Comparison of ENCODE assay signal across 1 cellular context in genomic region chr11:69640995-69641581, GRCh38.
TF ChIP-seq lines count a peak whose summit lies in the region.

CCND1 (plus strand) TSS chr11:69641156; CDS start chr11:69641314, 158 bp downstream.

TF ChIP-seq in HepG2, 621 proteins besides CTCF, POLR2A, EP300 and RAD21 (continued from another document and continues in another):
- TF ChIP-seq, protein P1, sequence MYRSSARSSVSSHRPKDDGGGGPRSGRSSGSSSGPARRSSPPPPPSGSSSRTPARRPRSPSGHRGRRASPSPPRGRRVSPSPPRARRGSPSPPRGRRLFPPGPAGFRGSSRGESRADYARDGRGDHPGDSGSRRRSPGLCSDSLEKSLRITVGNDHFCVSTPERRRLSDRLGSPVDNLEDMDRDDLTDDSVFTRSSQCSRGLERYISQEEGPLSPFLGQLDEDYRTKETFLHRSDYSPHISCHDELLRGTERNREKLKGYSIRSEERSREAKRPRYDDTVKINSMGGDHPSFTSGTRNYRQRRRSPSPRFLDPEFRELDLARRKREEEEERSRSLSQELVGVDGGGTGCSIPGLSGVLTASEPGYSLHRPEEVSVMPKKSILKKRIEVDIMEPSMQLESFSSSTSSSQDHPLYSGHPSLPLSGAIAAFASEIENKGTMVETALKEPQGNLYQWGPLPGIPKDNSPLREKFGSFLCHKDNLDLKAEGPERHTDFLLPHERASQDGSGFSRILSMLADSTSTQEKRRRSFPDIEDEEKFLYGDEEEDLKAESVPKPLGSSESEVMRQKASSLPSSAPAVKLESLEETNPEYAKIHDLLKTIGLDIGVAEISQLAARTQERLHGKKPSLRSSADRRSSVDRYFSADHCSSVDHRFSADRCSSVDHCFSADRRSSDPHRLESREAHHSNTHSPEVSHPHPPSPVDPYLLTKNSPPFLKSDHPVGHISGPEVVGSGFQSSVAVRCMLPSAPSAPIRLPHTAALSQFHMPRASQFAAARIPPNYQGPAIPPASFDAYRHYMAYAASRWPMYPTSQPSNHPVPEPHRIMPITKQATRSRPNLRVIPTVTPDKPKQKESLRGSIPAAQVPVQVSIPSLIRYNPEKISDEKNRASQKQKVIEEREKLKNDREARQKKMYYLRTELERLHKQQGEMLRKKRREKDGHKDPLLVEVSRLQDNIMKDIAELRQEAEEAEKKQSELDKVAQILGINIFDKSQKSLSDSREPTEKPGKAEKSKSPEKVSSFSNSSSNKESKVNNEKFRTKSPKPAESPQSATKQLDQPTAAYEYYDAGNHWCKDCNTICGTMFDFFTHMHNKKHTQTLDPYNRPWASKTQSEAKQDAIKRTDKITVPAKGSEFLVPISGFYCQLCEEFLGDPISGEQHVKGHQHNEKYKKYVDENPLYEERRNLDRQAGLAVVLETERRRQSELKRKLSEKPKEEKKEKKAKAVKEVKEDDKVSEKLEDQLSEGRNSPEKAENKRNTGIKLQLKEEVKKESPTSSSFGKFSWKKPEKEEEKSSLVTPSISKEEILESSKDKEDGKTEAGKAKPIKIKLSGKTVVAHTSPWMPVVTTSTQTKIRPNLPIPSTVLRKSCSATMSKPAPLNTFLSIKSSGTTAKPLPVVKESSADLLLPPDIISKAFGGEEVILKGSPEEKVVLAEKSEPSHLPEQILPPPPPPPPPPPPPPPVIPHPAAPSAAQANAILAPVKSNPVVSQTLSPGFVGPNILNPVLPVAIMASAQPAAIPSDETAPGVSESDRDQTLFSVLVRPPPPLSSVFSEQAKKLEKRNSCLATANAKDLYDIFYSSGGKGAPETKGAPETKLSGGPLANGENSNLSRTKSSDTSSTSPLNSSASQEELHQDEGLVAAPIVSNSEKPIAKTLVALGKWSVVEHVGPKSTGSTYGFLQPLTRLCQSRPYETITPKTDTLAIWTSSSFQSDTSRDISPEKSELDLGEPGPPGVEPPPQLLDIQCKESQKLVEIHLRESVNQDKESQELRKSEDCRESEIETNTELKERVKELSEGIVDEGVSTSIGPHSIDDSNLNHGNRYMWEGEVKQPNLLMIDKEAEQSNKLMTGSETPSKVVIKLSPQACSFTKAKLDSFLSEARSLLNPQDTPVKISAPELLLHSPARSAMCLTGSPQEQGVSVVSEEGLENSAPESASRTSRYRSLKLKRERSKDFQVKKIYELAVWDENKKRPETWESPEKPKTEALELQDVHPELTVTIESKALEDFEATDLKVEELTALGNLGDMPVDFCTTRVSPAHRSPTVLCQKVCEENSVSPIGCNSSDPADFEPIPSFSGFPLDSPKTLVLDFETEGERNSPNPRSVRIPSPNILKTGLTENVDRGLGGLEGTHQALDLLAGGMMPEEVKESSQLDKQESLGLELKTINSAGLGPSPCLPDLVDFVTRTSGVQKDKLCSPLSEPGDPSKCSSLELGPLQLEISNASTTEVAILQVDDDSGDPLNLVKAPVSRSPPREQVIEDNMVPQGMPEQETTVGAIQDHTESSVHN (CRISPR knock-in tag; IDR thresholded peaks at IDR 0.05) = no peak
- TF ChIP-seq ZNF782 (CRISPR knock-in tag; IDR thresholded peaks at IDR 0.05; ENCODE audit: borderline replicate concordance) (no peak), EZH2 (conservative IDR thresholded peaks at IDR 0.05; ENCODE audit: low read depth, low read length) (no peak), CBX5 (CRISPR knock-in tag; IDR thresholded peaks at IDR 0.05; ENCODE audit: borderline replicate concordance) (0 out of 2 replicates have a peak, but pooled peaks have one; percentile 24), STAG1 (CRISPR knock-in tag; IDR thresholded peaks at IDR 0.05) (peak; percentile 56), HNRNPUL1 (IDR thresholded peaks at IDR 0.05; ENCODE audit: low read depth, low read length) (no peak), MED8 (CRISPR knock-in tag; IDR thresholded peaks at IDR 0.05; ENCODE audit: insufficient replicate concordance) (no peak), ZBTB10 (CRISPR knock-in tag; IDR thresholded peaks at IDR 0.05; ENCODE audit: borderline replicate concordance) (no peak), SP2 (CRISPR knock-in tag; IDR thresholded peaks at IDR 0.05) (no peak), CCAR2 (optimal IDR thresholded peaks at IDR 0.05; ENCODE audit: low read depth, low read length) (no peak), SOX5 (CRISPR knock-in tag; IDR thresholded peaks at IDR 0.05; ENCODE audit: borderline replicate concordance) (peak; percentile 70; the same call in 1 of the 2 replicates), ZNF850 (CRISPR knock-in tag; conservative IDR thresholded peaks at IDR 0.05) (no peak), IKZF1 (IDR thresholded peaks at IDR 0.05) (no peak), RORA (CRISPR knock-in tag; IDR thresholded peaks at IDR 0.05) (no peak), GLI4 (CRISPR knock-in tag; IDR thresholded peaks at IDR 0.05; ENCODE audit: borderline replicate concordance) (no peak), SMARCE1 (IDR thresholded peaks at IDR 0.05; ENCODE audit: borderline replicate concordance) (no peak), RAD51 (IDR thresholded peaks at IDR 0.05; ENCODE audit: borderline replicate concordance) (no peak), HDAC1 (CRISPR knock-in tag; IDR thresholded peaks at IDR 0.05) (peak; percentile 67), CEBPG (CRISPR knock-in tag; IDR thresholded peaks at IDR 0.05) (peak; percentile 53), HNRNPH1 (optimal IDR thresholded peaks at IDR 0.05; ENCODE audit: low read depth, low read length) (no peak), TBL1XR1 (IDR thresholded peaks at IDR 0.05; ENCODE audit: borderline replicate concordance, low read length, partially characterized antibody) (no peak), ZZZ3 (CRISPR knock-in tag; IDR thresholded peaks at IDR 0.05; ENCODE audit: borderline replicate concordance) (no peak), TAF1 (CRISPR knock-in tag; IDR thresholded peaks at IDR 0.05) (peak; percentile 97), KAT8 (CRISPR knock-in tag; IDR thresholded peaks at IDR 0.05) (peak; percentile 56; the same call in 1 of the 2 replicates), ZNF460 (CRISPR knock-in tag; IDR thresholded peaks at IDR 0.05; ENCODE audit: borderline replicate concordance) (no peak), ZNF556 (CRISPR knock-in tag; IDR thresholded peaks at IDR 0.05; ENCODE audit: borderline replicate concordance) (no peak), ATF2 (CRISPR knock-in tag; IDR thresholded peaks at IDR 0.05) (peak; percentile 72; the same call in 1 of the 2 replicates), ARNTL (CRISPR knock-in tag; IDR thresholded peaks at IDR 0.05) (no peak), ZNF580 (CRISPR knock-in tag; IDR thresholded peaks at IDR 0.05; ENCODE audit: borderline replicate concordance, low read depth) (no peak), SMAD3 (CRISPR knock-in tag; IDR thresholded peaks at IDR 0.05) (0 out of 2 replicates have a peak, but pooled peaks have one; percentile 65), ZMYM2 (CRISPR knock-in tag; IDR thresholded peaks at IDR 0.05) (no peak), NR2F2 (IDR thresholded peaks at IDR 0.05; ENCODE audit: borderline replicate concordance, low read depth) (peak; percentile 49; the same call in 1 of the 2 replicates), SIN3B (IDR thresholded peaks at IDR 0.05; ENCODE audit: low read length) (0 out of 2 replicates have a peak, but pooled peaks have one; percentile 42), ZNF354B (CRISPR knock-in tag; IDR thresholded peaks at IDR 0.05) (no peak), ZNF333 (CRISPR knock-in tag; IDR thresholded peaks at IDR 0.05; ENCODE audit: borderline replicate concordance) (no peak), SSRP1 (CRISPR knock-in tag; IDR thresholded peaks at IDR 0.05) (no peak), FOXO1 (CRISPR knock-in tag; IDR thresholded peaks at IDR 0.05) (peak; percentile 56; the same call in 1 of the 2 replicates), HOXD1 (CRISPR knock-in tag; IDR thresholded peaks at IDR 0.05) (peak; percentile 39; the same call in 1 of the 2 replicates), SETDB1 (CRISPR knock-in tag; IDR thresholded peaks at IDR 0.05; ENCODE audit: borderline replicate concordance) (no peak), ZNF317 (CRISPR knock-in tag; IDR thresholded peaks at IDR 0.05) (peak; percentile 23; the same call in 1 of the 2 replicates), TAF15 (IDR thresholded peaks at IDR 0.05; ENCODE audit: low read depth, low read length, poor library complexity, severe bottlenecking) (no peak), ZNF615 (CRISPR knock-in tag; IDR thresholded peaks at IDR 0.05; ENCODE audit: borderline replicate concordance) (no peak), PAF1 (CRISPR knock-in tag; IDR thresholded peaks at IDR 0.05) (no peak), FOXK1 (CRISPR knock-in tag; IDR thresholded peaks at IDR 0.05; ENCODE audit: borderline replicate concordance, low read depth) (peak; percentile 50; the same call in 1 of the 2 replicates), HMG20B (CRISPR knock-in tag; conservative IDR thresholded peaks at IDR 0.05) (no peak), HOXA5 (CRISPR knock-in tag; IDR thresholded peaks at IDR 0.05) (peak; percentile 90), ZNF703 (CRISPR knock-in tag; IDR thresholded peaks at IDR 0.05; ENCODE audit: borderline replicate concordance) (no peak), ZNF713 (CRISPR knock-in tag; IDR thresholded peaks at IDR 0.05) (0 out of 2 replicates have a peak, but pooled peaks have one; percentile 38), ZNF441 (CRISPR knock-in tag; IDR thresholded peaks at IDR 0.05; ENCODE audit: borderline replicate concordance) (no peak; the same call in 1 of the 2 replicates), ZNF264 (CRISPR knock-in tag; IDR thresholded peaks at IDR 0.05) (0 out of 2 replicates have a peak, but pooled peaks have one; percentile 47), KLF12 (CRISPR knock-in tag; IDR thresholded peaks at IDR 0.05; ENCODE audit: borderline replicate concordance) (no peak), BORCS8-MEF2B (CRISPR knock-in tag; IDR thresholded peaks at IDR 0.05) (0 out of 2 replicates have a peak, but pooled peaks have one; percentile 31), ZNF800 (CRISPR knock-in tag; IDR thresholded peaks at IDR 0.05) (peak; percentile 94), PLRG1 (conservative IDR thresholded peaks at IDR 0.05) (no peak), SRSF4 (IDR thresholded peaks at IDR 0.05; ENCODE audit: low read depth, low read length, poor library complexity, severe bottlenecking) (no peak)
- TF ChIP-seq, protein P2, sequence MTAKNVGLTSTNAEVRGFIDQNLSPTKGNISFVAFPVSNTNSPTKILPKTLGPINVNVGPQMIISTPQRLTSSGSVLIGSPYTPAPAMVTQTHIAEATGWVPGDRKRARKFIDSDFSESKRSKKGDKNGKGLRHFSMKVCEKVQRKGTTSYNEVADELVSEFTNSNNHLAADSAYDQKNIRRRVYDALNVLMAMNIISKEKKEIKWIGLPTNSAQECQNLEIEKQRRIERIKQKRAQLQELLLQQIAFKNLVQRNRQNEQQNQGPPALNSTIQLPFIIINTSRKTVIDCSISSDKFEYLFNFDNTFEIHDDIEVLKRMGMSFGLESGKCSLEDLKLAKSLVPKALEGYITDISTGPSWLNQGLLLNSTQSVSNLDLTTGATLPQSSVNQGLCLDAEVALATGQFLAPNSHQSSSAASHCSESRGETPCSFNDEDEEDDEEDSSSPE (CRISPR knock-in tag; IDR thresholded peaks at IDR 0.05) = peak; percentile 51; the same call in 1 of the 2 replicates
- TF ChIP-seq, protein P3, sequence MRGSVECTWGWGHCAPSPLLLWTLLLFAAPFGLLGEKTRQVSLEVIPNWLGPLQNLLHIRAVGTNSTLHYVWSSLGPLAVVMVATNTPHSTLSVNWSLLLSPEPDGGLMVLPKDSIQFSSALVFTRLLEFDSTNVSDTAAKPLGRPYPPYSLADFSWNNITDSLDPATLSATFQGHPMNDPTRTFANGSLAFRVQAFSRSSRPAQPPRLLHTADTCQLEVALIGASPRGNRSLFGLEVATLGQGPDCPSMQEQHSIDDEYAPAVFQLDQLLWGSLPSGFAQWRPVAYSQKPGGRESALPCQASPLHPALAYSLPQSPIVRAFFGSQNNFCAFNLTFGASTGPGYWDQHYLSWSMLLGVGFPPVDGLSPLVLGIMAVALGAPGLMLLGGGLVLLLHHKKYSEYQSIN (CRISPR knock-in tag; IDR thresholded peaks at IDR 0.05; ENCODE audit: borderline replicate concordance) = no peak
